In the genomic region with DNA sequence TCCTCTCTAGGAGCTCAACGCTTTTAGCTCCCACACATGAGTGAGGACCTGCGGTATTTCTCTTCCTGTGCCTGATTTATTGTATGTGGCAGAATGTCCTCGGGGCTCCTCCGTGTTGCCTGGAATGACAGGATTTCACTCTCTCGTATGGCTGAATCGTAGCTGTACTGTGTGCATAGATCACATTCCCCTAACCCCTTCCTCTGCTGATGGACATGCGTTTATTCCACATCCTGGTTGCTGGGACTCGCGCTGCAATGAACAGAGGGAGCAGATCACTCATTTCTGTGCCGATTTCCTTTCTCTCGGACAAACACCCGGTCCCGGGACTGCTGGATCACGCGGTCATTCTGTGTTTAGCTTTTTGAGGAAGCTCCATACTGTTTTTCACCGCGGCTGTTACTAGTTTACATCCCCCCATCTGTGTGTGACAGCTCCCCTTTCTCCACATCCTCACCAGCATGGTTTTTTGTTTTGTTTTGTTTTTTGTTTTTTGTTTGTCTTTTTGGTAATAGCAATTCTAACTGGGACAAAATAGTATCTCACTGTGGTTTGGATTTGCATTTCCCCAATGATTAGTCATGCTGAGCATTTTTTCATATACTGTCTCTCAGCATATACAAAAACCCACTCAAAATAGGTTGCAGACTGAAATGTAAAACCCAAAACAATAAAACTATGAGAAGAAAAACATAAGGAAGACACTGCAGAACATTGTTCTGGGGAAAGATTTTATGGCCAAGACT, we compare ENCODE assay signal across 10 cellular contexts.
A peak's percentile ranks its signal among the peaks of the same experiment; 100 is the strongest.
DNase-seq lines count a peak whose midpoint lies in the region; ATAC-seq and TF ChIP-seq lines count a peak whose summit lies in the region.
"Had no signal": no experiment of that assay in that cellular context is flagged by ENCODE, and none has a peak within 500 bp of the region (broad histone marks: within the 10 kb centered on the region; RNA-seq: fewer than 3 reads in every experiment).

No MANE protein-coding gene starts in this region.

- H3K9me3 Mint-ChIP-seq in progenitor cell of endocrine pancreas (ENCODE audit: low read depth) = no peaks in the 10 kb centered on the region

- H3K9me3 ChIP-seq in BE2C = no peaks in the 10 kb centered on the region
- H3K9me3 ChIP-seq: HAP-1 had no signal

- H3K27me3 Mint-ChIP-seq in progenitor cell of endocrine pancreas = peaks cover 4% of the 10 kb centered on the region

- no peak overlapping the region for H3K4me3 ChIP-seq in BE2C (ENCODE audit: low read depth, low read length)
- H3K4me3 ChIP-seq: HAP-1 had no signal

- in situ Hi-C loops in SK-MEL-5 (cut with HindIII; ENCODE audit: low pct_unique_long_range_greater_than_20kb, low sequenced_read_pairs) = no loop called here

- H3K4me3 Mint-ChIP-seq in progenitor cell of endocrine pancreas (ENCODE audit: low read depth) = no peak overlapping the region

- no peaks in the 10 kb centered on the region for H3K4me1 ChIP-seq in BE2C
- H3K4me1 ChIP-seq: HAP-1 had no signal

- no peaks in the 10 kb centered on the region for H3K36me3 Mint-ChIP-seq in progenitor cell of endocrine pancreas (ENCODE audit: insufficient read depth)

- TF ChIP-seq CTCF in progenitor cell of endocrine pancreas (IDR thresholded peaks at IDR 0.05; ENCODE audit: unreplicated experiment) (no peak), BE2C (IDR thresholded peaks at IDR 0.05; ENCODE audit: low read depth, low read length) (no peak)

- peaks cover 31% of the 10 kb centered on the region for H3K4me1 Mint-ChIP-seq in progenitor cell of endocrine pancreas (ENCODE audit: low read depth)

- H3K27ac Mint-ChIP-seq in progenitor cell of endocrine pancreas = peak overlapping the region; percentile 35

- no peaks in the 10 kb centered on the region for H3K36me3 ChIP-seq in BE2C
- H3K36me3 ChIP-seq: HAP-1 had no signal

- peak; percentile 23 to 50 for ATAC-seq in activated CD4-positive, CD25-positive, alpha-beta regulatory T cell treated with anti-CD3 and anti-CD28 coated beads, Interleukin-2, amount 50 U/mL, for 24 hours

- H3K27me3 ChIP-seq in BE2C = no peaks in the 10 kb centered on the region

- no peak for DNase-seq in activated CD4-positive, CD25-positive, alpha-beta regulatory T cell (lab: John Stamatoyannopoulos, UW)
- peak; percentile 43 for DNase-seq in SK-MEL-5 (ENCODE audit: low read depth, low spot score)
- peak; percentile 64 for DNase-seq in dermis blood vessel endothelial cell
- no peak for DNase-seq in progenitor cell of endocrine pancreas (ENCODE audit: low spot score, unreplicated experiment)
- DNase-seq in inferior parietal cortex (ENCODE audit: extremely low spot score) = no peak
- DNase-seq in stimulated activated naive CD4-positive, alpha-beta T cell treated with Interleukin-2 at 50 U/mL for 16 hours (lab: John Stamatoyannopoulos, UW) = no peak
- no peak for DNase-seq in BE2C
- DNase-seq: ACHN had no signal

Comparison
In these comparisons a context has a peak if more than half of its experiments do, and no peak if none do; other contexts are left out.
1. DNase-seq: peak in SK-MEL-5 (single experiment) and dermis blood vessel endothelial cell (single experiment); none in activated CD4-positive, CD25-positive, alpha-beta regulatory T cell (0 of 4), progenitor cell of endocrine pancreas (single experiment), inferior parietal cortex (single experiment), stimulated activated naive CD4-positive, alpha-beta T cell treated with Interleukin-2 at 50 U/mL for 16 hours (single experiment) and BE2C (single experiment).